Comparison of ENCODE assay signal across 1 cellular context in genomic region chr16:73048292-73049050, GRCh38.
TF ChIP-seq lines count a peak whose summit lies in the region.

No MANE protein-coding gene starts in this region.

TF ChIP-seq in HepG2, 621 proteins besides CTCF, POLR2A, EP300 and RAD21 (continued from another document and continues in another):
- TF ChIP-seq, protein P1, sequence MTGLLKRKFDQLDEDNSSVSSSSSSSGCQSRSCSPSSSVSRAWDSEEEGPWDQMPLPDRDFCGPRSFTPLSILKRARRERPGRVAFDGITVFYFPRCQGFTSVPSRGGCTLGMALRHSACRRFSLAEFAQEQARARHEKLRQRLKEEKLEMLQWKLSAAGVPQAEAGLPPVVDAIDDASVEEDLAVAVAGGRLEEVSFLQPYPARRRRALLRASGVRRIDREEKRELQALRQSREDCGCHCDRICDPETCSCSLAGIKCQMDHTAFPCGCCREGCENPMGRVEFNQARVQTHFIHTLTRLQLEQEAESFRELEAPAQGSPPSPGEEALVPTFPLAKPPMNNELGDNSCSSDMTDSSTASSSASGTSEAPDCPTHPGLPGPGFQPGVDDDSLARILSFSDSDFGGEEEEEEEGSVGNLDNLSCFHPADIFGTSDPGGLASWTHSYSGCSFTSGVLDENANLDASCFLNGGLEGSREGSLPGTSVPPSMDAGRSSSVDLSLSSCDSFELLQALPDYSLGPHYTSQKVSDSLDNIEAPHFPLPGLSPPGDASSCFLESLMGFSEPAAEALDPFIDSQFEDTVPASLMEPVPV (CRISPR knock-in tag; IDR thresholded peaks at IDR 0.05): no peak; the same call in 1 of the 2 replicates
- TF ChIP-seq ZNF138 (CRISPR knock-in tag; IDR thresholded peaks at IDR 0.05; ENCODE audit: low read depth) (no peak), ETV5 (CRISPR knock-in tag; IDR thresholded peaks at IDR 0.05; ENCODE audit: borderline replicate concordance) (no peak), ZFYVE20 (CRISPR knock-in tag; IDR thresholded peaks at IDR 0.05; ENCODE audit: borderline replicate concordance, low read depth) (peak; percentile 1; the same call in 1 of the 2 replicates), ZNF207 (IDR thresholded peaks at IDR 0.05; ENCODE audit: borderline replicate concordance) (no peak), ZKSCAN1 (IDR thresholded peaks at IDR 0.05; ENCODE audit: low read length) (no peak), THYN1 (CRISPR knock-in tag; IDR thresholded peaks at IDR 0.05; ENCODE audit: borderline replicate concordance, low read depth) (no peak), RFX3 (CRISPR knock-in tag; IDR thresholded peaks at IDR 0.05) (no peak), FOXJ3 (CRISPR knock-in tag; IDR thresholded peaks at IDR 0.05; ENCODE audit: borderline replicate concordance) (no peak), HDAC2 (CRISPR knock-in tag; IDR thresholded peaks at IDR 0.05) (peak; percentile 61; the same call in 1 of the 2 replicates), HCFC1 (IDR thresholded peaks at IDR 0.05; ENCODE audit: low read depth, low read length) (no peak), ZNF44 (CRISPR knock-in tag; IDR thresholded peaks at IDR 0.05) (no peak), PBX3 (CRISPR knock-in tag; IDR thresholded peaks at IDR 0.05; ENCODE audit: borderline replicate concordance) (no peak; the same call in 1 of the 2 replicates), PCBP2 (optimal IDR thresholded peaks at IDR 0.05; ENCODE audit: low read depth, low read length, poor library complexity, severe bottlenecking) (no peak), SMARCE1 (IDR thresholded peaks at IDR 0.05; ENCODE audit: borderline replicate concordance) (no peak), CHD2 (IDR thresholded peaks at IDR 0.05; ENCODE audit: low read depth, low read length) (no peak), ARNTL (CRISPR knock-in tag; IDR thresholded peaks at IDR 0.05) (no peak; the same call in 1 of the 2 replicates), RBM39 (IDR thresholded peaks at IDR 0.05; ENCODE audit: low read depth, low read length, poor library complexity, severe bottlenecking) (no peak), TEAD3 (CRISPR knock-in tag; optimal IDR thresholded peaks at IDR 0.05; ENCODE audit: borderline replicate concordance) (peak; percentile 39), ZNF83 (CRISPR knock-in tag; IDR thresholded peaks at IDR 0.05; ENCODE audit: borderline replicate concordance) (no peak), ATM (IDR thresholded peaks at IDR 0.05; ENCODE audit: borderline replicate concordance) (no peak), MAFK (conservative IDR thresholded peaks at IDR 0.05 in 1 of 2, IDR thresholded peaks at IDR 0.05 in 1 of 2; ENCODE audit: low read length in 2 of 2) (no peak), POGZ (CRISPR knock-in tag; IDR thresholded peaks at IDR 0.05) (peak; percentile 76), ZGPAT (CRISPR knock-in tag; IDR thresholded peaks at IDR 0.05) (no peak), TSC22D2 (CRISPR knock-in tag; IDR thresholded peaks at IDR 0.05; ENCODE audit: borderline replicate concordance) (no peak), ELK4 (CRISPR knock-in tag; IDR thresholded peaks at IDR 0.05; ENCODE audit: borderline replicate concordance) (no peak), ZNF530 (CRISPR knock-in tag; IDR thresholded peaks at IDR 0.05; ENCODE audit: low read depth) (no peak), SNAPC5 (CRISPR knock-in tag; IDR thresholded peaks at IDR 0.05; ENCODE audit: borderline replicate concordance) (no peak), NFKB2 (CRISPR knock-in tag; IDR thresholded peaks at IDR 0.05; ENCODE audit: borderline replicate concordance) (no peak), ZNF101 (CRISPR knock-in tag; IDR thresholded peaks at IDR 0.05; ENCODE audit: borderline replicate concordance, low read depth) (no peak), HOXA3 (CRISPR knock-in tag; IDR thresholded peaks at IDR 0.05) (peak; percentile 84), MTERF4 (CRISPR knock-in tag; IDR thresholded peaks at IDR 0.05) (no peak; the same call in 1 of the 2 replicates), ZNF562 (CRISPR knock-in tag; IDR thresholded peaks at IDR 0.05; ENCODE audit: borderline replicate concordance) (no peak), RFXANK (CRISPR knock-in tag; IDR thresholded peaks at IDR 0.05) (no peak), ZSCAN25 (CRISPR knock-in tag; IDR thresholded peaks at IDR 0.05) (no peak), RBM22 (optimal IDR thresholded peaks at IDR 0.05; ENCODE audit: low read length) (peak; percentile 54), SAFB2 (CRISPR knock-in tag; IDR thresholded peaks at IDR 0.05; ENCODE audit: borderline replicate concordance, low read depth) (no peak; the same call in 1 of the 2 replicates), E2F2 (CRISPR knock-in tag; IDR thresholded peaks at IDR 0.05; ENCODE audit: borderline replicate concordance) (no peak; the same call in 1 of the 2 replicates), NR2F2 (IDR thresholded peaks at IDR 0.05; ENCODE audit: borderline replicate concordance, low read depth) (peak; percentile 95), GATA4 (IDR thresholded peaks at IDR 0.05; ENCODE audit: borderline replicate concordance, low read depth) (no peak), ZNF33A (CRISPR knock-in tag; IDR thresholded peaks at IDR 0.05; ENCODE audit: borderline replicate concordance) (no peak), CEBPG (CRISPR knock-in tag; IDR thresholded peaks at IDR 0.05) (no peak), BRD4 (CRISPR knock-in tag; IDR thresholded peaks at IDR 0.05) (peak; percentile 94), TAF1 (CRISPR knock-in tag; IDR thresholded peaks at IDR 0.05) (peak; percentile 78), ATRX (CRISPR knock-in tag; IDR thresholded peaks at IDR 0.05; ENCODE audit: borderline replicate concordance) (no peak), ZNF839 (CRISPR knock-in tag; IDR thresholded peaks at IDR 0.05; ENCODE audit: borderline replicate concordance) (no peak)
- TF ChIP-seq, protein P2, sequence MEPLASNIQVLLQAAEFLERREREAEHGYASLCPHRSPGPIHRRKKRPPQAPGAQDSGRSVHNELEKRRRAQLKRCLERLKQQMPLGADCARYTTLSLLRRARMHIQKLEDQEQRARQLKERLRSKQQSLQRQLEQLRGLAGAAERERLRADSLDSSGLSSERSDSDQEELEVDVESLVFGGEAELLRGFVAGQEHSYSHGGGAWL (CRISPR knock-in tag; IDR thresholded peaks at IDR 0.05): no peak; the same call in 1 of the 2 replicates
- TF ChIP-seq, protein P3, sequence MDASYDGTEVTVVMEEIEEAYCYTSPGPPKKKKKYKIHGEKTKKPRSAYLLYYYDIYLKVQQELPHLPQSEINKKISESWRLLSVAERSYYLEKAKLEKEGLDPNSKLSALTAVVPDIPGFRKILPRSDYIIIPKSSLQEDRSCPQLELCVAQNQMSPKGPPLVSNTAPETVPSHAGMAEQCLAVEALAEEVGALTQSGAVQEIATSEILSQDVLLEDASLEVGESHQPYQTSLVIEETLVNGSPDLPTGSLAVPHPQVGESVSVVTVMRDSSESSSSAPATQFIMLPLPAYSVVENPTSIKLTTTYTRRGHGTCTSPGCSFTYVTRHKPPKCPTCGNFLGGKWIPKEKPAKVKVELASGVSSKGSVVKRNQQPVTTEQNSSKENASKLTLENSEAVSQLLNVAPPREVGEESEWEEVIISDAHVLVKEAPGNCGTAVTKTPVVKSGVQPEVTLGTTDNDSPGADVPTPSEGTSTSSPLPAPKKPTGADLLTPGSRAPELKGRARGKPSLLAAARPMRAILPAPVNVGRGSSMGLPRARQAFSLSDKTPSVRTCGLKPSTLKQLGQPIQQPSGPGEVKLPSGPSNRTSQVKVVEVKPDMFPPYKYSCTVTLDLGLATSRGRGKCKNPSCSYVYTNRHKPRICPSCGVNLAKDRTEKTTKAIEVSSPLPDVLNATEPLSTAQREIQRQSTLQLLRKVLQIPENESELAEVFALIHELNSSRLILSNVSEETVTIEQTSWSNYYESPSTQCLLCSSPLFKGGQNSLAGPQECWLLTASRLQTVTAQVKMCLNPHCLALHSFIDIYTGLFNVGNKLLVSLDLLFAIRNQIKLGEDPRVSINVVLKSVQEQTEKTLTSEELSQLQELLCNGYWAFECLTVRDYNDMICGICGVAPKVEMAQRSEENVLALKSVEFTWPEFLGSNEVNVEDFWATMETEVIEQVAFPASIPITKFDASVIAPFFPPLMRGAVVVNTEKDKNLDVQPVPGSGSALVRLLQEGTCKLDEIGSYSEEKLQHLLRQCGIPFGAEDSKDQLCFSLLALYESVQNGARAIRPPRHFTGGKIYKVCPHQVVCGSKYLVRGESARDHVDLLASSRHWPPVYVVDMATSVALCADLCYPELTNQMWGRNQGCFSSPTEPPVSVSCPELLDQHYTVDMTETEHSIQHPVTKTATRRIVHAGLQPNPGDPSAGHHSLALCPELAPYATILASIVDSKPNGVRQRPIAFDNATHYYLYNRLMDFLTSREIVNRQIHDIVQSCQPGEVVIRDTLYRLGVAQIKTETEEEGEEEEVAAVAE (CRISPR knock-in tag; IDR thresholded peaks at IDR 0.05; ENCODE audit: borderline replicate concordance): peak; percentile 22; the same call in 1 of the 2 replicates
- TF ChIP-seq, protein P4, sequence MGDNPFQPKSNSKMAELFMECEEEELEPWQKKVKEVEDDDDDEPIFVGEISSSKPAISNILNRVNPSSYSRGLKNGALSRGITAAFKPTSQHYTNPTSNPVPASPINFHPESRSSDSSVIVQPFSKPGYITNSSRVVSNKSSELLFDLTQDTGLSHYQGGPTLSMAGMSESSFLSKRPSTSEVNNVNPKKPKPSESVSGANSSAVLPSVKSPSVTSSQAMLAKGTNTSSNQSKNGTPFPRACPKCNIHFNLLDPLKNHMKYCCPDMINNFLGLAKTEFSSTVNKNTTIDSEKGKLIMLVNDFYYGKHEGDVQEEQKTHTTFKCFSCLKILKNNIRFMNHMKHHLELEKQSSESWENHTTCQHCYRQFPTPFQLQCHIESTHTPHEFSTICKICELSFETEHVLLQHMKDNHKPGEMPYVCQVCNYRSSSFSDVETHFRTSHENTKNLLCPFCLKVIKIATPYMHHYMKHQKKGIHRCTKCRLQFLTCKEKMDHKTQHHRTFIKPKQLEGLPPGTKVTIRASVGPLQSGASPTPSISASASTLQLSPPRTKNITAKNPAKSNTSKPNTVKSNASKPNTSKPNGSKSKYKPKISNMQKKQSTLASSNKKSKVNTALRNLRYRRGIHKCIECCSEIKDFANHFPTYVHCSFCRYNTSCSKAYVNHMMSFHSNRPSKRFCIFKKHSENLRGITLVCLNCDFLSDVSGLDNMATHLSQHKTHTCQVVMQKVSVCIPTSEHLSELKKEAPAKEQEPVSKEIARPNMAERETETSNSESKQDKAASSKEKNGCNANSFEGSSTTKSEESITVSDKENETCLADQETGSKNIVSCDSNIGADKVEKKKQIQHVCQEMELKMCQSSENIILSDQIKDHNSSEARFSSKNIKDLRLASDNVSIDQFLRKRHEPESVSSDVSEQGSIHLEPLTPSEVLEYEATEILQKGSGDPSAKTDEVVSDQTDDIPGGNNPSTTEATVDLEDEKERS (CRISPR knock-in tag; IDR thresholded peaks at IDR 0.05): 0 out of 2 replicates have a peak, but pooled peaks have one; percentile 55
- TF ChIP-seq, protein P5, sequence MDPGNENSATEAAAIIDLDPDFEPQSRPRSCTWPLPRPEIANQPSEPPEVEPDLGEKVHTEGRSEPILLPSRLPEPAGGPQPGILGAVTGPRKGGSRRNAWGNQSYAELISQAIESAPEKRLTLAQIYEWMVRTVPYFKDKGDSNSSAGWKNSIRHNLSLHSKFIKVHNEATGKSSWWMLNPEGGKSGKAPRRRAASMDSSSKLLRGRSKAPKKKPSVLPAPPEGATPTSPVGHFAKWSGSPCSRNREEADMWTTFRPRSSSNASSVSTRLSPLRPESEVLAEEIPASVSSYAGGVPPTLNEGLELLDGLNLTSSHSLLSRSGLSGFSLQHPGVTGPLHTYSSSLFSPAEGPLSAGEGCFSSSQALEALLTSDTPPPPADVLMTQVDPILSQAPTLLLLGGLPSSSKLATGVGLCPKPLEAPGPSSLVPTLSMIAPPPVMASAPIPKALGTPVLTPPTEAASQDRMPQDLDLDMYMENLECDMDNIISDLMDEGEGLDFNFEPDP (CRISPR knock-in tag; conservative IDR thresholded peaks at IDR 0.05): 0 out of 2 replicates have a peak, but pooled peaks have one; percentile 35
